Comparison of ENCODE assay signal across 9 cellular contexts in the genomic region with DNA sequence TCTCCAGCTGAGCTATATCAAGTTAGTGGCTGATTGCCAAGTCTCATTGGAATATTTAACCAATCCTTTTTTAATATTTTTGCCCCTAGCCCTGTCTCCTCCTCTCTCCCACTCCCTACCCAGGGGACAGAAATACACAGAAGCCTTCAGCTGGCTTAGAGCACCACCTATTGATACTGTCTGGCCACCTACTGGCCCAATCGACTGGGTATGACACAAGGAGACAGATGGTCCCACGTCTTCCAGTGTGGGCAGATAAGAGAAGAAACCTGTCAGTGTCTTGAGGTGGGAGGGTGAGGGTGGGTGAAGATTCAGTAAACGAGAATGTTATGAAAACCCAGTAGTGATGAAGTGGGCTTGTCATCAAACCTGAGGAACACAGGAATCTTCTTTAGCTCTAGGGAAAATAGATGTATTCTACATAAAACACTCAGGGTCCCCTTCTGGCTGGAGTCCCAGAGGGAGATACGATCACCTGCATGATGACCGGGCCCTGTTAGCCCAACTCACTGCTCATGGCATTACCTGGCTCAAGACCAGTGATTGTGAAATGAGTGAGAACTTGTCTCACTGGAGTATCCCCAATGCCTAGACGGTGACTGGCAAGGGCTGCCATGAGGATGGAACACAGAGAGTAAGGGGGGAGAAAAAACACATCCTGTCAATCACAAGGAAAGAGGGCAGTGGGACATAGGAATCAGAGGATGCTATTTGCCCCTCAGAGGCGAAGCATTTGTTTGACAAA. TPM values are rescaled to one million over a fixed set of nuclear protein-coding genes. Genes with fewer than 3 reads are reported as not detected.
DNase-seq lines count a peak whose midpoint lies in the region; ATAC-seq and TF ChIP-seq lines count a peak whose summit lies in the region.
"Had no signal": no experiment of that assay in that cellular context is flagged by ENCODE, and none has a peak within 500 bp of the region (broad histone marks: within the 10 kb centered on the region; RNA-seq: fewer than 3 reads in every experiment).

No MANE protein-coding gene starts in this region.

- H3K9me3 ChIP-seq in OCI-LY1 (ENCODE audit: low read length), result no peaks in the 10 kb centered on the region

- H3K9ac ChIP-seq in OCI-LY1 (ENCODE audit: low read length), result no peak overlapping the region

- no peak for ATAC-seq in HG02852 (IDR thresholded peaks at IDR 0.05; ENCODE audit: unreplicated experiment)

- H3K4me3 ChIP-seq in OCI-LY1 (ENCODE audit: low read depth, low read length, poor library complexity, severe bottlenecking), result no peak overlapping the region
- H3K4me3 ChIP-seq in dorsolateral prefrontal cortex, result no peak overlapping the region

- DNase-seq in AG08396 (ENCODE audit: low spot score) (peak; percentile 30), dorsolateral prefrontal cortex (peak in 9 of 10 donors; percentile 50 to 81 (median 72)), midbrain (lab: John Stamatoyannopoulos, UW) (peak; percentile 88), GF-D8 (lab: John Stamatoyannopoulos, UW) (no peak), NCI-H748 (lab: John Stamatoyannopoulos, UW; ENCODE audit: unreplicated experiment) (no peak)

- H3K27ac ChIP-seq in OCI-LY1 (ENCODE audit: low read depth, low read length, poor library complexity, severe bottlenecking), result peak overlapping the region; percentile 72
- H3K27ac ChIP-seq in dorsolateral prefrontal cortex, result peak overlapping the region in 50 of 59 donors; percentile 2 to 77 (median 48)
- H3K27ac ChIP-seq: HL-60 had no signal

- TF ChIP-seq CTCF in GM12872 (IDR thresholded peaks at IDR 0.05; ENCODE audit: insufficient read depth, low read depth, low read length) (peak; percentile 61), OCI-LY1 (IDR thresholded peaks at IDR 0.05; ENCODE audit: low read length) (peak; percentile 65), dorsolateral prefrontal cortex (IDR thresholded peaks at IDR 0.05 in 54 of 56, conservative IDR thresholded peaks at IDR 0.05 in 2 of 56; ENCODE audit: low read depth in 1 of 56, partially characterized antibody in 56 of 56) (peak; percentile 24 to 90 (median 76))

- H3K9me2 ChIP-seq in OCI-LY1 (ENCODE audit: low read depth, low read length), result no peaks in the 10 kb centered on the region

- intact Hi-C loops in dorsolateral prefrontal cortex (cut with DNase I), result loop anchor here (1.0 to 10.0 kb wide), 6 partner anchors 42 to 354 kb away; a partner anchor contains a TSS

- H4K20me1 ChIP-seq in OCI-LY1 (ENCODE audit: insufficient read depth, low read length), result no peaks in the 10 kb centered on the region

- peaks cover 16% of the 10 kb centered on the region for H3K4me1 ChIP-seq in OCI-LY1 (ENCODE audit: insufficient read depth, low read length, severe bottlenecking)

- no peaks in the 10 kb centered on the region; the same call in 1 of the 2 replicates for H3F3A ChIP-seq in OCI-LY1 (ENCODE audit: insufficient read depth, low read length)

- H3K27me3 ChIP-seq in OCI-LY1 (ENCODE audit: insufficient read depth, low read length), result no peaks in the 10 kb centered on the region
- H3K27me3 ChIP-seq in dorsolateral prefrontal cortex, result no peaks in the 10 kb centered on the region

- H3K4me2 ChIP-seq in OCI-LY1 (ENCODE audit: low read length), result no peak overlapping the region

- H3K36me3 ChIP-seq in OCI-LY1 (ENCODE audit: insufficient read depth, low read length), result peaks cover 82% of the 10 kb centered on the region

- no peak overlapping the region for H2AFZ ChIP-seq in OCI-LY1 (ENCODE audit: low read length)

- no peaks in the 10 kb centered on the region for H3K79me2 ChIP-seq in OCI-LY1 (ENCODE audit: insufficient read depth, low read length)

RNA-seq across cellular contexts. Expression of a gene that starts 26.7 kb away (rescaled TPM):
- total RNA-seq in dorsolateral prefrontal cortex, result 10 to 100 TPM; 24.2 to 44.6 (median 34.2) TPM

RNA-seq across cellular contexts. Expression of a gene that starts 27.1 kb away (rescaled TPM):
- total RNA-seq in dorsolateral prefrontal cortex, result 100 to 1,000 TPM in 119 of 120 experiments, 10 to 100 TPM in 1; 80.1 to 174 (median 135) TPM

Comparison
In these comparisons a context has a peak if more than half of its experiments do, and no peak if none do; other contexts are left out.
1. DNase-seq: peak in AG08396 (single experiment), dorsolateral prefrontal cortex (9 of 10) and midbrain (single experiment); none in GF-D8 (single experiment) and NCI-H748 (single experiment).
2. Peak in every context shown above with its lines, with median percentiles within 50 percentile points of each other: CTCF ChIP-seq.